Comparison of ENCODE assay signal across 25 cellular contexts in genomic region chr9:112969730-112970129, GRCh38.
"Had no signal": no experiment of that assay in that cellular context is flagged by ENCODE, and none has a peak within 500 bp of the region (broad histone marks: within the 10 kb centered on the region; RNA-seq: fewer than 3 reads in every experiment).

No MANE protein-coding gene starts in this region.

- FAIRE-seq: frontal cortex, kidney had no signal

- H3K4me1 Mint-ChIP-seq: mesothelial cell of epicardium, naive B cell, neural crest cell had no signal

- H3K79me2 ChIP-seq: parathyroid adenoma had no signal

- H3K9me3 ChIP-seq: mucosa of descending colon, right lobe of liver, thyroid gland, vagina had no signal

- H3K36me3 Mint-ChIP-seq: mesothelial cell of epicardium had no signal

- H3K9ac ChIP-seq: parathyroid adenoma had no signal

- H3K4me2 ChIP-seq: smooth muscle cell had no signal

- H3K4me3 Mint-ChIP-seq: mesothelial cell of epicardium; naive B cell; natural killer cell treated with Interleukin-12 subunit alpha and Interleukin-12 subunit beta and Interleukin-15 and Interleukin-18, amount 100 ng/mL, for 72 hours; neural crest cell had no signal

- H3K4me3 ChIP-seq: dorsolateral prefrontal cortex, mucosa of descending colon, right lobe of liver, smooth muscle cell, stomach, thyroid gland, vagina had no signal

- H3K27me3 ChIP-seq: dorsolateral prefrontal cortex, right lobe of liver, thyroid gland, vagina had no signal

- DNase-seq: dorsolateral prefrontal cortex; effector CD4-positive, alpha-beta T cell; head of caudate nucleus; kidney; mesenchymal stem cell; mucosa of descending colon; naive B cell; right lobe of liver; stimulated activated CD4-positive, alpha-beta T cell treated with anti-CD3 and anti-CD28 coated beads, Interleukin-12 subunit alpha, Interleukin-12 subunit beta, amount 100 ng/mL, for 4 hours; stimulated activated CD4-positive, alpha-beta T cell treated with anti-CD3 and anti-CD28 coated beads, Interleukin-1b, Interleukin-23, amount 100 ng/mL, for 48 hours; stimulated activated CD4-positive, alpha-beta T cell treated with anti-CD3 and anti-CD28 coated beads, Interleukin-4, amount 100 ng/mL, for 1 hour; stimulated activated CD8-positive, alpha-beta memory T cell treated with anti-CD3 and anti-CD28 coated beads, Interleukin-4, amount 100 ng/mL, for 48 hours; stimulated activated naive CD4-positive, alpha-beta T cell treated with Interleukin-2 at 50 U/mL for 16 hours; stomach; thyroid gland; trophoblast cell had no signal

- H3K9me3 Mint-ChIP-seq: neural crest cell had no signal

- H2AFZ ChIP-seq: parathyroid adenoma had no signal

- H3K36me3 ChIP-seq: right lobe of liver, stomach, thyroid gland, vagina had no signal

- H3K27ac Mint-ChIP-seq: mesothelial cell of epicardium; naive B cell; natural killer cell treated with Interleukin-12 subunit alpha and Interleukin-12 subunit beta and Interleukin-15 and Interleukin-18, amount 100 ng/mL, for 72 hours; progenitor cell of endocrine pancreas had no signal

- H3K27ac ChIP-seq: dorsolateral prefrontal cortex, parathyroid adenoma, right lobe of liver, stomach, thyroid gland, vagina had no signal

- H3K4me1 ChIP-seq: parathyroid adenoma, right lobe of liver, stomach, thyroid gland, vagina had no signal

- ATAC-seq: left lobe of liver; mucosa of descending colon; natural killer cell treated with Interleukin-12 subunit alpha and Interleukin-12 subunit beta and Interleukin-15 and Interleukin-18, amount 100 ng/mL, for 72 hours; right lobe of liver had no signal
